1 cellular context compared by ENCODE assay signal in the genomic region with DNA sequence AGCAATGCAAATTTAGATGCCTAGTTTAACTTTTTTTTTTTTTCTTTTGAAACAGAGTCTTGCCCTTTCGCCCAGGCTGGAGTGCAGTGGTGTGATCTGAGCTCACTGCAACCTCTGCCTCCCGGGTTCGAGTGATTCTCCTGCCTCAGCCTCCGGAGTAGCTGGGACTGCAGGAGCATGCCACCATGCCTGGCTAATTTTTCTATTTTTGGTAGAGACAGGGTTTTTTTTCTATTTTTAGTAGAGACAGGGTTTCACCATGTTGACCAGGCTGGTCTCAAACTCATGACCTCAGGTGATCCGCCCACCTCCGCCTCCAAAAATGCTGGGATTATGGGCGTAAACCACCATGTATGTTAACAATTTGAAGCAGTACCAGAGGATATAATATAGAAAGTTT. TPM values are rescaled to one million over a fixed set of nuclear protein-coding genes. Genes with fewer than 3 reads are reported as not detected.
"Had no signal": no experiment of that assay in that cellular context is flagged by ENCODE, and none has a peak within 500 bp of the region (broad histone marks: within the 10 kb centered on the region; RNA-seq: fewer than 3 reads in every experiment).

No MANE protein-coding gene starts in this region.

RNA-seq across cellular contexts. Expression of a gene that starts 39.7 kb away (rescaled TPM):
- total RNA-seq: PC-9 had no signal
